In genomic region chr6:113634352-113635163, GRCh38 we compare ENCODE assay signal across 8 cellular contexts.
A peak's percentile ranks its signal among the peaks of the same experiment; 100 is the strongest.
DNase-seq lines count a peak whose midpoint lies in the region; ATAC-seq and TF ChIP-seq lines count a peak whose summit lies in the region.

No MANE protein-coding gene starts in this region.

- peak overlapping the region; percentile 72 for H3K27ac Mint-ChIP-seq in activated naive CD8-positive, alpha-beta T cell treated with anti-CD3 and anti-CD28 coated beads, Interleukin-2, amount 50 U/mL, for 24 hours
- no peak overlapping the region for H3K27ac Mint-ChIP-seq in activated naive CD8-positive, alpha-beta T cell treated with anti-CD3 and anti-CD28 coated beads for 36 hours
- H3K27ac Mint-ChIP-seq in endodermal cell: no peak overlapping the region

- H3K27ac ChIP-seq in upper lobe of right lung (no peak overlapping the region), endodermal cell (ENCODE audit: low read depth, low read length) (no peak overlapping the region)

- no peaks in the 10 kb centered on the region for H3K9me3 Mint-ChIP-seq in activated naive CD8-positive, alpha-beta T cell treated with anti-CD3 and anti-CD28 coated beads, Interleukin-2, amount 50 U/mL, for 24 hours
- no peaks in the 10 kb centered on the region for H3K9me3 Mint-ChIP-seq in activated naive CD8-positive, alpha-beta T cell treated with anti-CD3 and anti-CD28 coated beads for 36 hours
- H3K9me3 Mint-ChIP-seq in endodermal cell: no peaks in the 10 kb centered on the region

- no peak overlapping the region for H3K4me3 Mint-ChIP-seq in activated naive CD8-positive, alpha-beta T cell treated with anti-CD3 and anti-CD28 coated beads, Interleukin-2, amount 50 U/mL, for 24 hours
- no peak overlapping the region for H3K4me3 Mint-ChIP-seq in activated naive CD8-positive, alpha-beta T cell treated with anti-CD3 and anti-CD28 coated beads for 36 hours
- no peak overlapping the region for H3K4me3 Mint-ChIP-seq in endodermal cell

- no peaks in the 10 kb centered on the region for H3K36me3 Mint-ChIP-seq in activated naive CD8-positive, alpha-beta T cell treated with anti-CD3 and anti-CD28 coated beads, Interleukin-2, amount 50 U/mL, for 24 hours (ENCODE audit: low read depth)
- H3K36me3 Mint-ChIP-seq in activated naive CD8-positive, alpha-beta T cell treated with anti-CD3 and anti-CD28 coated beads for 36 hours: no peaks in the 10 kb centered on the region
- H3K36me3 Mint-ChIP-seq in endodermal cell (ENCODE audit: low read depth): no peaks in the 10 kb centered on the region

- H3K27me3 ChIP-seq in upper lobe of right lung (no peaks in the 10 kb centered on the region), endodermal cell (ENCODE audit: control insufficient read depth, insufficient read depth, low read length, poor library complexity, severe bottlenecking) (no peaks in the 10 kb centered on the region)

- H3K4me3 ChIP-seq in epithelial cell of esophagus (ENCODE audit: low read length) (no peak overlapping the region), upper lobe of right lung (no peak overlapping the region), endodermal cell (ENCODE audit: low read length) (no peak overlapping the region)

- peaks cover 48% of the 10 kb centered on the region for H3K4me1 Mint-ChIP-seq in activated naive CD8-positive, alpha-beta T cell treated with anti-CD3 and anti-CD28 coated beads, Interleukin-2, amount 50 U/mL, for 24 hours
- peaks cover 34% of the 10 kb centered on the region for H3K4me1 Mint-ChIP-seq in activated naive CD8-positive, alpha-beta T cell treated with anti-CD3 and anti-CD28 coated beads for 36 hours
- peaks cover 35% of the 10 kb centered on the region for H3K4me1 Mint-ChIP-seq in endodermal cell

- no peak overlapping the region for H3K9ac ChIP-seq in endodermal cell (ENCODE audit: extremely low read depth, low read length, poor library complexity, severe bottlenecking)

- no peaks in the 10 kb centered on the region for H3K9me3 ChIP-seq in upper lobe of right lung
- H3K9me3 ChIP-seq in endodermal cell (ENCODE audit: control insufficient read depth, low read length): no peaks in the 10 kb centered on the region

- ATAC-seq in activated naive CD8-positive, alpha-beta T cell treated with anti-CD3 and anti-CD28 coated beads, Interleukin-2, amount 50 U/mL, for 24 hours: no peak
- ATAC-seq in HG03469 (IDR thresholded peaks at IDR 0.05; ENCODE audit: unreplicated experiment) (peak; percentile 15), upper lobe of right lung (peak; percentile 49)

- no peak for DNase-seq in activated naive CD8-positive, alpha-beta T cell treated with anti-CD3 and anti-CD28 coated beads, Interleukin-2, amount 50 U/mL, for 24 hours
- DNase-seq in activated naive CD8-positive, alpha-beta T cell treated with anti-CD3 and anti-CD28 coated beads for 36 hours: no peak
- peak; percentile 69 for DNase-seq in epithelial cell of esophagus (ENCODE audit: low read depth)
- DNase-seq in upper lobe of right lung: no peak
- no peak for DNase-seq in DMS153 (lab: John Stamatoyannopoulos, UW)
- DNase-seq in endodermal cell: no peak
- no peak for DNase-seq in effector CD4-positive, alpha-beta T cell

- TF ChIP-seq CTCF in epithelial cell of esophagus (IDR thresholded peaks at IDR 0.05; ENCODE audit: insufficient read depth, low read depth, low read length, missing control alignments): no peak
- TF ChIP-seq CTCF in upper lobe of right lung (IDR thresholded peaks at IDR 0.05): no peak
- no peak for TF ChIP-seq CTCF in endodermal cell (conservative IDR thresholded peaks at IDR 0.05)

- peaks cover 16% of the 10 kb centered on the region for H3K27me3 Mint-ChIP-seq in activated naive CD8-positive, alpha-beta T cell treated with anti-CD3 and anti-CD28 coated beads, Interleukin-2, amount 50 U/mL, for 24 hours
- peaks cover 44% of the 10 kb centered on the region for H3K27me3 Mint-ChIP-seq in activated naive CD8-positive, alpha-beta T cell treated with anti-CD3 and anti-CD28 coated beads for 36 hours
- peaks cover 20% of the 10 kb centered on the region for H3K27me3 Mint-ChIP-seq in endodermal cell (ENCODE audit: insufficient read depth)

- 91% methylated on average over 4 of the region's 4 CpGs; no CpG with 5 or more reads in 1 of the 2 experiments for WGBS in endodermal cell (ENCODE audit: insufficient coverage in 1 of 2, insufficient read length in 1 of 2), 2 experiments

- no peaks in the 10 kb centered on the region for H3K36me3 ChIP-seq in upper lobe of right lung
- H3K36me3 ChIP-seq in endodermal cell (ENCODE audit: control insufficient read depth, insufficient read depth, low read length): no peaks in the 10 kb centered on the region

- H3K4me1 ChIP-seq in upper lobe of right lung (peaks cover 36% of the 10 kb centered on the region), endodermal cell (ENCODE audit: control insufficient read depth, insufficient read depth, low read length) (peaks cover 8% of the 10 kb centered on the region)

- intact Hi-C loops in upper lobe of right lung (cut with DNase I): no loop called here
